In genomic region chr2:28818053-28818452, GRCh38 we compare ENCODE assay signal across 1 cellular context.
TF ChIP-seq lines count a peak whose summit lies in the region.

No MANE protein-coding gene starts in this region.

TF ChIP-seq in GM12878, 131 proteins besides CTCF, POLR2A, EP300 and RAD21:
- TF ChIP-seq JUNB (IDR thresholded peaks at IDR 0.05): peak; percentile 35; the same call in 1 of the 2 replicates
- TF ChIP-seq ATF3 (IDR thresholded peaks at IDR 0.05; ENCODE audit: borderline replicate concordance, extremely low read depth, low read depth, low read length): no peak
- TF ChIP-seq MEF2A (IDR thresholded peaks at IDR 0.05; ENCODE audit: insufficient read depth, low read depth, low read length): peak; percentile 74; the same call in 1 of the 2 replicates
- TF ChIP-seq IRF4 (IDR thresholded peaks at IDR 0.05; ENCODE audit: low read depth, low read length): no peak
- TF ChIP-seq, protein P1, sequence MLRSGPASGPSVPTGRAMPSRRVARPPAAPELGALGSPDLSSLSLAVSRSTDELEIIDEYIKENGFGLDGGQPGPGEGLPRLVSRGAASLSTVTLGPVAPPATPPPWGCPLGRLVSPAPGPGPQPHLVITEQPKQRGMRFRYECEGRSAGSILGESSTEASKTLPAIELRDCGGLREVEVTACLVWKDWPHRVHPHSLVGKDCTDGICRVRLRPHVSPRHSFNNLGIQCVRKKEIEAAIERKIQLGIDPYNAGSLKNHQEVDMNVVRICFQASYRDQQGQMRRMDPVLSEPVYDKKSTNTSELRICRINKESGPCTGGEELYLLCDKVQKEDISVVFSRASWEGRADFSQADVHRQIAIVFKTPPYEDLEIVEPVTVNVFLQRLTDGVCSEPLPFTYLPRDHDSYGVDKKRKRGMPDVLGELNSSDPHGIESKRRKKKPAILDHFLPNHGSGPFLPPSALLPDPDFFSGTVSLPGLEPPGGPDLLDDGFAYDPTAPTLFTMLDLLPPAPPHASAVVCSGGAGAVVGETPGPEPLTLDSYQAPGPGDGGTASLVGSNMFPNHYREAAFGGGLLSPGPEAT (IDR thresholded peaks at IDR 0.05; ENCODE audit: low read depth): no peak
- TF ChIP-seq MEF2B (IDR thresholded peaks at IDR 0.05; ENCODE audit: partially characterized antibody, poor library complexity, severe bottlenecking): no peak
- no peak for TF ChIP-seq ATF2 (IDR thresholded peaks at IDR 0.05; ENCODE audit: low read length)
